Comparison of ENCODE assay signal across 12 cellular contexts in the genomic region with DNA sequence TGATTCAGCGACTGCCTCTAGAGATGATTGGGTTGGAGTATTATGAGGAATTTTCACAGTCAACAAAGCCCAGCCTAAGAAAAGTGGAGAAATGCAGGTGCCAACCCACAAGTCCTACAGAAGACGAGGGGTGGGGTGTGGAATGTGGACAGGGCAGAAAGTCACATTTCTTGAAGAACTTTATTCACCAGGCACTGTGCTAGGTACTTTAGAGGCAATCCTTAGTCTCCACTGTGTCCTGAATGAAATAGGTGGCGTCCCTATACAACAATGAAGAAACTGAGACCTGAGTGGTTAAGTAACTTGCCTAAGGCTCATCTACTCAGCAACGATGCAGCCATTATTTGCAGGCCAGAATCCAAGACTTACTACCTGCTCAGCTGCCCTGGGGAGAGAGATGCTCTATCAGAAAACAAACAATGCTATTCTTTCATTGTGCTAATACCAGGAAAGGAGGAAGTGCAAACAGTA.
DNase-seq lines count a peak whose midpoint lies in the region; ATAC-seq and TF ChIP-seq lines count a peak whose summit lies in the region.
"Had no signal": no experiment of that assay in that cellular context is flagged by ENCODE, and none has a peak within 500 bp of the region (broad histone marks: within the 10 kb centered on the region; RNA-seq: fewer than 3 reads in every experiment).

No MANE protein-coding gene starts in this region.

- BruUV-seq in mammary epithelial cell (replicated peaks; lab: Mats Ljungman, UMichigan): no TSS peak

- H3K79me2 ChIP-seq in mammary epithelial cell (ENCODE audit: insufficient read depth, low read length): no peaks in the 10 kb centered on the region

- intact Hi-C loops in mammary epithelial cell (cut with micrococcal nuclease) (no loop called here), left lung (cut with DNase I) (loop anchor here in 1 of 2 donors (10.0 kb wide), 1 partner anchor 159 kb away; no protein-coding TSS in a partner anchor), thyroid gland (cut with DNase I) (loop anchor here (10.0 kb wide), 1 partner anchor 59 kb away; no protein-coding TSS in a partner anchor)

- no peak overlapping the region for H3K4me2 ChIP-seq in mammary epithelial cell (ENCODE audit: insufficient read depth, low read depth, low read length)

- in situ Hi-C loops in mammary epithelial cell (cut with MboI; ENCODE audit: low sequenced_read_pairs in 2 of 2): no loop called here

- H4K20me1 ChIP-seq in mammary epithelial cell (ENCODE audit: insufficient read depth, low read length): no peaks in the 10 kb centered on the region

- peak overlapping the region; percentile 36 for H2AFZ ChIP-seq in mammary epithelial cell (ENCODE audit: low read depth, low read length)

- no peak overlapping the region for H3K27ac ChIP-seq in mammary epithelial cell (ENCODE audit: insufficient read depth, low read depth, low read length)
- peak overlapping the region; percentile 5 to 46 for H3K27ac ChIP-seq in left lung
- H3K27ac ChIP-seq in thyroid gland: peak overlapping the region; percentile 83 to 96 (median 95)

- TF ChIP-seq POLR2A in thyroid gland (IDR thresholded peaks at IDR 0.05): peak in 1 of 2 donors; percentile 23

- H3K4me1 ChIP-seq in mammary epithelial cell (ENCODE audit: insufficient read depth, low read length) (peaks cover 20% of the 10 kb centered on the region), left lung (peaks cover 0 to 5% of the 10 kb centered on the region in 2 donors), thyroid gland (peaks cover 71 to 77% of the 10 kb centered on the region in 2 donors)

- CTCF ChIA-PET in mammary epithelial cell (lab: Charles Lee; ENCODE audit: low non-redundant PET): no interaction called here

- no peak overlapping the region for H3K9ac ChIP-seq in mammary epithelial cell (ENCODE audit: insufficient read depth, low read length)

- ATAC-seq in left lung: peak; percentile 87
- ATAC-seq in GM21526 (IDR thresholded peaks at IDR 0.05; ENCODE audit: low FRiP score, unreplicated experiment): no peak
- ATAC-seq in HG02870 (IDR thresholded peaks at IDR 0.05; ENCODE audit: unreplicated experiment): no peak
- no peak for ATAC-seq in HG02885 (IDR thresholded peaks at IDR 0.05; ENCODE audit: poor library complexity, unreplicated experiment)

- H3K27me3 ChIP-seq in mammary epithelial cell (ENCODE audit: insufficient read depth, low read length) (no peaks in the 10 kb centered on the region), left lung (no peaks in the 10 kb centered on the region), thyroid gland (no peaks in the 10 kb centered on the region)

- H3K9me3 ChIP-seq in mammary epithelial cell (replicated peaks; ENCODE audit: insufficient read depth, low read length): no peaks in the 10 kb centered on the region
- no peaks in the 10 kb centered on the region for H3K9me3 ChIP-seq in left lung
- H3K9me3 ChIP-seq in thyroid gland: no peaks in the 10 kb centered on the region

- WGBS in mammary epithelial cell (ENCODE audit: low coverage, missing lambda C conversion rate): 34% methylated on average over 4 of the region's 4 CpGs
- 37 to 39% methylated on average over 4 of the region's 4 CpGs for WGBS in thyroid gland, 2 donors

- H3K4me3 ChIP-seq in mammary epithelial cell (replicated peaks in 1 of 3; ENCODE audit: insufficient read depth in 1 of 3, low read depth in 2 of 3, low read length in 3 of 3): no peak overlapping the region
- H3K4me3 ChIP-seq in left lung: no peak overlapping the region
- no peak overlapping the region for H3K4me3 ChIP-seq in thyroid gland (replicated peaks in 1 of 3)

- DNase-seq in HK-2 (ENCODE audit: unreplicated experiment) (peak; percentile 45), mammary epithelial cell (peak; percentile 34), left lung (no peak), thyroid gland (peak; percentile 85 to 86)
- DNase-seq: activated CD4-positive, alpha-beta memory T cell treated with anti-CD3 and anti-CD28 coated beads for 36 hours; AML-193; amygdala; MV-4-11; NCI-H187 treated with DMSO at 0.1 percent for 48 hours had no signal

- dilution Hi-C loops in mammary epithelial cell (cut with HindIII; ENCODE audit: low sequenced_read_pairs): loop anchor here (10.0 to 25.0 kb wide), 2 partner anchors 106 to 189 kb away; partner anchors contain the start of gene RNF144B

- H3K36me3 ChIP-seq in mammary epithelial cell (ENCODE audit: insufficient read depth, low read length) (no peaks in the 10 kb centered on the region), left lung (no peaks in the 10 kb centered on the region), thyroid gland (no peaks in the 10 kb centered on the region)

- TF ChIP-seq CTCF in mammary epithelial cell (conservative IDR thresholded peaks at IDR 0.05 in 1 of 2, IDR thresholded peaks at IDR 0.05 in 1 of 2; ENCODE audit: extremely low read depth in 1 of 2, insufficient read depth in 1 of 2, low read depth in 1 of 2, low read length in 2 of 2) (no peak), left lung (IDR thresholded peaks at IDR 0.05) (no peak), thyroid gland (IDR thresholded peaks at IDR 0.05) (no peak)

Comparison
In these comparisons a context has a peak if more than half of its experiments do, and no peak if none do; other contexts are left out.
1. DNase-seq: peak in HK-2 (single experiment), mammary epithelial cell (single experiment) and thyroid gland (2 of 2); none in left lung (0 of 2).